Comparison of ENCODE assay signal across 9 cellular contexts in genomic region chr20:23225407-23226060, GRCh38.
DNase-seq lines count a peak whose midpoint lies in the region; ATAC-seq and TF ChIP-seq lines count a peak whose summit lies in the region.
"Had no signal": no experiment of that assay in that cellular context is flagged by ENCODE, and none has a peak within 500 bp of the region (broad histone marks: within the 10 kb centered on the region; RNA-seq: fewer than 3 reads in every experiment).

No MANE protein-coding gene starts in this region.

- peak; percentile 71 for DNase-seq in AG08396 (ENCODE audit: low spot score)
- peak; percentile 97 for DNase-seq in NCI-H226
- peak; percentile 97 for DNase-seq in epithelial cell of esophagus (ENCODE audit: low read depth)
- DNase-seq in mesenteric fat pad (ENCODE audit: low spot score) = peak; percentile 87
- no peak for DNase-seq in HuH-7.5 (ENCODE audit: low spot score)
- no peak for DNase-seq in activated CD8-positive, alpha-beta memory T cell treated with anti-CD3 and anti-CD28 coated beads for 24 hours
- no peak for DNase-seq in cerebellar nuclear complex (lab: John Stamatoyannopoulos, UW)
- DNase-seq: activated naive CD8-positive, alpha-beta T cell treated with anti-CD3 and anti-CD28 coated beads for 36 hours had no signal

- no peak for TF ChIP-seq CTCF in epithelial cell of esophagus (IDR thresholded peaks at IDR 0.05; ENCODE audit: insufficient read depth, low read depth, low read length, missing control alignments)

- ATAC-seq in HG03457 (IDR thresholded peaks at IDR 0.05; ENCODE audit: unreplicated experiment) = no peak

- no peak overlapping the region for H3K4me3 ChIP-seq in epithelial cell of esophagus (ENCODE audit: low read length)

Comparison
In these comparisons a context has a peak if more than half of its experiments do, and no peak if none do; other contexts are left out.
1. DNase-seq: peak in AG08396 (single experiment), NCI-H226 (single experiment), epithelial cell of esophagus (single experiment) and mesenteric fat pad (single experiment); none in HuH-7.5 (single experiment), activated CD8-positive, alpha-beta memory T cell treated with anti-CD3 and anti-CD28 coated beads for 24 hours (single experiment) and cerebellar nuclear complex (0 of 2).